ENCODE assay signal across 8 cellular contexts in genomic region chr11:77819921-77820564, GRCh38. TPM values are rescaled to one million over a fixed set of nuclear protein-coding genes. Genes with fewer than 3 reads are reported as not detected.
DNase-seq lines count a peak whose midpoint lies in the region; ATAC-seq and TF ChIP-seq lines count a peak whose summit lies in the region.

No MANE protein-coding gene starts in this region.

- peak overlapping the region; percentile 98 to 100 (median 99) for H3K4me3 Mint-ChIP-seq in CD4-positive, alpha-beta memory T cell

- POLR2A ChIA-PET in CD4-positive, alpha-beta memory T cell (lab: Charles Lee; ENCODE audit: partially characterized antibody), result interaction anchor here (0.6 to 4.0 kb wide), 9 partner anchors 49 to 744 kb away, joined by 3 to 62 read pairs (median 5); partner anchors contain the start of genes CLNS1A, GAB2, INTS4 and NDUFC2

- no peaks in the 10 kb centered on the region for H3K9me3 Mint-ChIP-seq in CD4-positive, alpha-beta memory T cell

- H3K27me3 ChIP-seq in CD4-positive, alpha-beta memory T cell (ENCODE audit: insufficient read depth, low read length), result no peaks in the 10 kb centered on the region
- H3K27me3 ChIP-seq in iPS-18a (ENCODE audit: control insufficient read depth, insufficient read depth, low read length), result no peaks in the 10 kb centered on the region

- DNase-seq in CD4-positive, alpha-beta memory T cell, result peak in 1 of 5 donors; percentile 68
- DNase-seq in SW 1271 (lab: John Stamatoyannopoulos, UW) (peak; percentile 40 to 60), astrocyte of the cerebellum (ENCODE audit: low read depth) (no peak), KBM-7 (no peak)

- H3K4me1 Mint-ChIP-seq in CD4-positive, alpha-beta memory T cell, result peaks cover 31 to 57% (median 42%) of the 10 kb centered on the region in 4 donors

- H3K9me3 ChIP-seq in CD4-positive, alpha-beta memory T cell (ENCODE audit: control insufficient read depth in 1 of 2, low read length in 2 of 2), result no peaks in the 10 kb centered on the region
- no peaks in the 10 kb centered on the region for H3K9me3 ChIP-seq in iPS-18a (ENCODE audit: control insufficient read depth, low read depth, low read length)

- intact Hi-C loops in CD4-positive, alpha-beta memory T cell (cut with micrococcal nuclease), result loop anchor here (1.0 to 2.0 kb wide), 6 partner anchors 43 to 773 kb away; partner anchors contain the start of genes CLNS1A, KCTD21, NARS2 and USP35

- peaks cover 0 to 23% of the 10 kb centered on the region in 2 donors for H3K36me3 Mint-ChIP-seq in CD4-positive, alpha-beta memory T cell

- CTCF ChIA-PET in CD4-positive, alpha-beta memory T cell (lab: Charles Lee; ENCODE audit: partially characterized antibody), result interaction anchor here (1.1 to 1.9 kb wide), 3 partner anchors 14 to 174 kb away, joined by 3 to 7 read pairs (median 6); partner anchors contain the start of gene INTS4

- no peak for TF ChIP-seq CTCF in astrocyte of the cerebellum (IDR thresholded peaks at IDR 0.05; ENCODE audit: low read depth, low read length, missing control alignments)

- H3K4me1 ChIP-seq in CD4-positive, alpha-beta memory T cell (ENCODE audit: insufficient read depth, low read length), result peaks cover 52% of the 10 kb centered on the region
- H3K4me1 ChIP-seq in iPS-18a (ENCODE audit: control insufficient read depth, low read depth, low read length), result peaks cover 3% of the 10 kb centered on the region

- peak overlapping the region; percentile 96 to 100 for H3K4me3 ChIP-seq in CD4-positive, alpha-beta memory T cell (ENCODE audit: low read length in 2 of 2)
- H3K4me3 ChIP-seq in astrocyte of the cerebellum (ENCODE audit: low read depth, low read length) (peak overlapping the region; percentile 92), iPS-18a (ENCODE audit: low read length) (peak overlapping the region; percentile 77), skin epidermis (peak overlapping the region; percentile 88 to 100 (median 99))

- no peaks in the 10 kb centered on the region for H3K27me3 Mint-ChIP-seq in CD4-positive, alpha-beta memory T cell

- peak overlapping the region; percentile 93 for H3K9ac ChIP-seq in iPS-18a (ENCODE audit: low read length)

- peak overlapping the region; percentile 88 for H3K27ac ChIP-seq in CD4-positive, alpha-beta memory T cell (ENCODE audit: low read depth, low read length)
- H3K27ac ChIP-seq in iPS-18a (ENCODE audit: low read length), result peak overlapping the region; percentile 36
- H3K27ac ChIP-seq in skin epidermis, result peak overlapping the region; percentile 87 to 98 (median 96)

- peak overlapping the region; percentile 92 to 98 (median 96) for H3K27ac Mint-ChIP-seq in CD4-positive, alpha-beta memory T cell

- in situ Hi-C loops in astrocyte of the cerebellum (cut with HindIII; ENCODE audit: low sequenced_read_pairs), result no loop called here
- in situ Hi-C loops in KBM-7 (cut with MboI; ENCODE audit: low pct_unique_long_range_greater_than_20kb, low sequenced_read_pairs), result no loop called here

- ATAC-seq in GM19452 (IDR thresholded peaks at IDR 0.05; ENCODE audit: unreplicated experiment), result peak; percentile 15
- peak; percentile 7 for ATAC-seq in HG03565 (IDR thresholded peaks at IDR 0.05; ENCODE audit: unreplicated experiment)

- no peaks in the 10 kb centered on the region for H3K36me3 ChIP-seq in CD4-positive, alpha-beta memory T cell (ENCODE audit: insufficient read depth, low read length)
- H3K36me3 ChIP-seq in iPS-18a (ENCODE audit: control insufficient read depth, low read depth, low read length), result no peaks in the 10 kb centered on the region

RNA-seq across cellular contexts. Expression of gene RSF1, which starts 0.5 kb away (rescaled TPM):
- 100 to 1,000 TPM; 105 to 106 TPM for total RNA-seq in CD4-positive, alpha-beta memory T cell
- polyA plus RNA-seq in CD4-positive, alpha-beta memory T cell, result 10 to 100 TPM; 13.0 to 51.5 TPM

RNA-seq across cellular contexts. Expression of gene AAMDC, which starts 0.9 kb away (rescaled TPM):
- total RNA-seq in CD4-positive, alpha-beta memory T cell, result 1 to 10 TPM; 7.6 to 9.4 TPM
- polyA plus RNA-seq in CD4-positive, alpha-beta memory T cell, result 10 to 100 TPM; 27.6 to 36.7 TPM

Comparison
In these comparisons a context has a peak if more than half of its experiments do, and no peak if none do; other contexts are left out.
1. DNase-seq: peak in SW 1271 (2 of 2); none in astrocyte of the cerebellum (single experiment) and KBM-7 (single experiment).
2. H3K27ac ChIP-seq: peak in every context shown above with its lines; median percentile 96 in skin epidermis; 88 in CD4-positive, alpha-beta memory T cell; 36 in iPS-18a.
3. Peak in every context shown above with its lines, with median percentiles within 50 percentile points of each other: H3K4me3 ChIP-seq.